1 cellular context compared by ENCODE assay signal in genomic region chr3:136819784-136820640, GRCh38.
TF ChIP-seq lines count a peak whose summit lies in the region.

No MANE protein-coding gene starts in this region.

TF ChIP-seq in GM12878, 131 proteins besides CTCF, POLR2A, EP300 and RAD21 (continued from another document):
- TF ChIP-seq MLLT1 (IDR thresholded peaks at IDR 0.05), result peak; percentile 81
- no peak for TF ChIP-seq HSF1 (IDR thresholded peaks at IDR 0.05; ENCODE audit: low read depth, low read length)
- no peak for TF ChIP-seq MXI1 (IDR thresholded peaks at IDR 0.05; ENCODE audit: low read depth, low read length)
- TF ChIP-seq MAX (IDR thresholded peaks at IDR 0.05; ENCODE audit: low read depth, low read length), result no peak
- TF ChIP-seq JUNB (IDR thresholded peaks at IDR 0.05), result no peak
- no peak for TF ChIP-seq SUZ12 (IDR thresholded peaks at IDR 0.05; ENCODE audit: unreplicated experiment)
- no peak for TF ChIP-seq MTA2 (IDR thresholded peaks at IDR 0.05; ENCODE audit: low read depth)
- 0 out of 2 replicates have a peak, but pooled peaks have one; percentile 14 for TF ChIP-seq ZBTB40 (IDR thresholded peaks at IDR 0.05; ENCODE audit: borderline replicate concordance)
- TF ChIP-seq ELK1 (IDR thresholded peaks at IDR 0.05; ENCODE audit: low read depth, low read length), result no peak
- TF ChIP-seq REST (IDR thresholded peaks at IDR 0.05; ENCODE audit: low read depth, low read length), result peak; percentile 86
- TF ChIP-seq ATF3 (IDR thresholded peaks at IDR 0.05; ENCODE audit: borderline replicate concordance, extremely low read depth, low read depth, low read length), result no peak
- no peak for TF ChIP-seq NR2F1 (conservative IDR thresholded peaks at IDR 0.05)
- TF ChIP-seq RELA (IDR thresholded peaks at IDR 0.05; ENCODE audit: borderline replicate concordance, partially characterized antibody), result no peak
- TF ChIP-seq SRF (IDR thresholded peaks at IDR 0.05; ENCODE audit: low read depth in 2 of 2, low read length in 2 of 2), result no peak
- TF ChIP-seq E2F8 (IDR thresholded peaks at IDR 0.05; ENCODE audit: low read depth, partially characterized antibody), result no peak
TF ChIP-seq in GM12878: peak in this region for 3.
